15 cellular contexts compared by ENCODE assay signal in genomic region chr17:76631821-76632565, GRCh38. TPM values are rescaled to one million over a fixed set of nuclear protein-coding genes. Genes with fewer than 3 reads are reported as not detected.
A peak's percentile ranks its signal among the peaks of the same experiment; 100 is the strongest.
DNase-seq lines count a peak whose midpoint lies in the region; ATAC-seq and TF ChIP-seq lines count a peak whose summit lies in the region.
"Had no signal": no experiment of that assay in that cellular context is flagged by ENCODE, and none has a peak within 500 bp of the region (broad histone marks: within the 10 kb centered on the region; RNA-seq: fewer than 3 reads in every experiment).

No MANE protein-coding gene starts in this region.

- TF ChIP-seq POLR2A in stomach (IDR thresholded peaks at IDR 0.05): no peak

- H3K27me3 Mint-ChIP-seq in activated T-helper 17 cell treated with anti-CD3 and anti-CD28 coated beads, Interleukin-2, amount 50 U/mL, for 72 hours: peaks cover 3% of the 10 kb centered on the region

- no peaks in the 10 kb centered on the region for H3K4me1 Mint-ChIP-seq in activated T-helper 17 cell treated with anti-CD3 and anti-CD28 coated beads, Interleukin-2, amount 50 U/mL, for 72 hours
- H3K4me1 Mint-ChIP-seq: memory B cell had no signal

- H3K36me3 Mint-ChIP-seq in activated T-helper 17 cell treated with anti-CD3 and anti-CD28 coated beads, Interleukin-2, amount 50 U/mL, for 72 hours (ENCODE audit: low read depth): no peaks in the 10 kb centered on the region
- H3K36me3 Mint-ChIP-seq: memory B cell had no signal

- peak; percentile 52 for ATAC-seq in activated T-helper 17 cell treated with anti-CD3 and anti-CD28 coated beads, Interleukin-2, amount 50 U/mL, for 72 hours (replicated peaks)
- ATAC-seq in left lobe of liver: no peak
- ATAC-seq: foreskin keratinocyte, Right ventricle myocardium inferior had no signal

- no peak for TF ChIP-seq EP300 in stomach (IDR thresholded peaks at IDR 0.05)

- DNase-seq in NCI-H146 (lab: John Stamatoyannopoulos, UW) (peak; percentile 43), left lobe of liver (ENCODE audit: low spot score) (peak; percentile 30), stomach (peak; percentile 57), DMS53 treated with DMSO at 0.1 percent for 48 hours (lab: John Stamatoyannopoulos, UW; ENCODE audit: unreplicated experiment) (no peak), GM03348 (ENCODE audit: low spot score) (no peak)
- no peak for DNase-seq in stimulated activated CD4-positive, alpha-beta T cell treated with anti-CD3 and anti-CD28 coated beads, Interleukin-4, amount 100 ng/mL, for 4 hours
- DNase-seq: activated CD4-positive, alpha-beta T cell treated with anti-CD3 and anti-CD28 coated beads, Interleukin-2, amount 50 U/mL, for 4 hours; foreskin keratinocyte; nucleus accumbens; spleen; substantia nigra had no signal

- intact Hi-C loops in stomach (cut with DNase I; ENCODE audit: low total_unique reads): no loop called here

- peaks cover 4 to 31% (median 22%) of the 10 kb centered on the region in 4 donors for H3K36me3 ChIP-seq in stomach
- H3K36me3 ChIP-seq: spleen had no signal

- 51 to 70% (median 56%) methylated on average over 10 of the region's 10 CpGs for WGBS in stomach, 5 donors

- peak overlapping the region in 4 of 5 donors; percentile 2 to 14 (median 8) for H3K27ac ChIP-seq in stomach
- H3K27ac ChIP-seq: foreskin keratinocyte, spleen had no signal

- no peak overlapping the region for H3K27ac Mint-ChIP-seq in activated T-helper 17 cell treated with anti-CD3 and anti-CD28 coated beads, Interleukin-2, amount 50 U/mL, for 72 hours
- H3K27ac Mint-ChIP-seq: activated T-helper 1 cell treated with anti-CD3 and anti-CD28 coated beads, Interleukin-12 subunit alpha, Interleukin-12 subunit beta, Interleukin-2, Interleukin-4 antibody, amounts not matched to agents 30 ng/mL and 10 ng/mL and 1 ng/mL, durations not matched to agents 14 hours and 24 hours and 36 hours; memory B cell had no signal

- TF ChIP-seq CTCF in stomach (IDR thresholded peaks at IDR 0.05): peak in 1 of 7 experiments; percentile 5

- H3K9me3 Mint-ChIP-seq in activated T-helper 17 cell treated with anti-CD3 and anti-CD28 coated beads, Interleukin-2, amount 50 U/mL, for 72 hours: no peaks in the 10 kb centered on the region
- H3K9me3 Mint-ChIP-seq: activated T-helper 1 cell treated with anti-CD3 and anti-CD28 coated beads, Interleukin-12 subunit alpha, Interleukin-12 subunit beta, Interleukin-2, Interleukin-4 antibody, amounts not matched to agents 30 ng/mL and 10 ng/mL and 1 ng/mL, durations not matched to agents 14 hours and 24 hours and 36 hours; memory B cell had no signal

- peaks cover 0 to 32% (median 15%) of the 10 kb centered on the region in 4 donors for H3K4me1 ChIP-seq in stomach
- H3K4me1 ChIP-seq: foreskin keratinocyte had no signal

- no peak overlapping the region for H3K4me3 ChIP-seq in stomach
- H3K4me3 ChIP-seq: spleen had no signal

- H3K9me3 ChIP-seq in stomach: no peaks in the 10 kb centered on the region
- H3K9me3 ChIP-seq: spleen had no signal

- H3K4me3 Mint-ChIP-seq in activated T-helper 17 cell treated with anti-CD3 and anti-CD28 coated beads, Interleukin-2, amount 50 U/mL, for 72 hours: no peak overlapping the region
- H3K4me3 Mint-ChIP-seq: activated T-helper 1 cell treated with anti-CD3 and anti-CD28 coated beads, Interleukin-12 subunit alpha, Interleukin-12 subunit beta, Interleukin-2, Interleukin-4 antibody, amounts not matched to agents 30 ng/mL and 10 ng/mL and 1 ng/mL, durations not matched to agents 14 hours and 24 hours and 36 hours; memory B cell had no signal

- peaks cover 0 to 12% (median 0%) of the 10 kb centered on the region in 3 donors for H3K27me3 ChIP-seq in stomach
- H3K27me3 ChIP-seq: foreskin keratinocyte, spleen had no signal

RNA-seq across cellular contexts. Expression of gene ST6GALNAC1, which starts 11.6 kb away (rescaled TPM):
- 1 to 10 TPM; 1.4 to 2.5 TPM for total RNA-seq in activated T-helper 17 cell treated with anti-CD3 and anti-CD28 coated beads, Interleukin-2, amount 50 U/mL, for 72 hours
- total RNA-seq in left lobe of liver (0.75 TPM), stomach (100 to 1,000 TPM in 2 of 5 donors, 10 to 100 TPM in 3; 41.1 to 257 (median 94.2) TPM)
- 10 to 100 TPM; 28.0 to 72.8 (median 34.5) TPM for polyA plus RNA-seq in stomach

RNA-seq across cellular contexts. Expression of gene ST6GALNAC2, which starts 46.3 kb away (rescaled TPM):
- under 1 TPM in 1 of 2 donors, not detected in 1; 0.29 TPM for total RNA-seq in activated T-helper 17 cell treated with anti-CD3 and anti-CD28 coated beads, Interleukin-2, amount 50 U/mL, for 72 hours
- total RNA-seq in left lobe of liver (4.0 TPM), stomach (10 to 100 TPM in 2 of 5 donors, 1 to 10 TPM in 3; 1.2 to 17.8 (median 3.6) TPM)
- polyA plus RNA-seq in stomach: 10 to 100 TPM in 1 of 3 donors, 1 to 10 TPM in 2; 3.9 to 17.1 (median 5.5) TPM
- total RNA-seq: activated T-helper 1 cell treated with anti-CD3 and anti-CD28 coated beads, Interleukin-12 subunit alpha, Interleukin-12 subunit beta, Interleukin-2, Interleukin-4 antibody, amounts not matched to agents 30 ng/mL and 10 ng/mL and 1 ng/mL, durations not matched to agents 14 hours and 24 hours and 36 hours had no signal

Comparison
In these comparisons a context has a peak if more than half of its experiments do, and no peak if none do; other contexts are left out.
1. DNase-seq: peak in NCI-H146 (single experiment), left lobe of liver (single experiment) and stomach (single experiment); none in DMS53 treated with DMSO at 0.1 percent for 48 hours (single experiment), stimulated activated CD4-positive, alpha-beta T cell treated with anti-CD3 and anti-CD28 coated beads, Interleukin-4, amount 100 ng/mL, for 4 hours (0 of 2) and GM03348 (single experiment).
2. RNA of gene ST6GALNAC1, which starts 11.6 kb away (total RNA-seq): 41.1 to 257 TPM in stomach; 1.4 to 2.5 TPM in activated T-helper 17 cell treated with anti-CD3 and anti-CD28 coated beads, Interleukin-2, amount 50 U/mL, for 72 hours and 0.75 TPM in left lobe of liver (single experiment); every median in the first group is over 10 times any median in the second.